ENCODE assay signal across 19 cellular contexts in the genomic region with DNA sequence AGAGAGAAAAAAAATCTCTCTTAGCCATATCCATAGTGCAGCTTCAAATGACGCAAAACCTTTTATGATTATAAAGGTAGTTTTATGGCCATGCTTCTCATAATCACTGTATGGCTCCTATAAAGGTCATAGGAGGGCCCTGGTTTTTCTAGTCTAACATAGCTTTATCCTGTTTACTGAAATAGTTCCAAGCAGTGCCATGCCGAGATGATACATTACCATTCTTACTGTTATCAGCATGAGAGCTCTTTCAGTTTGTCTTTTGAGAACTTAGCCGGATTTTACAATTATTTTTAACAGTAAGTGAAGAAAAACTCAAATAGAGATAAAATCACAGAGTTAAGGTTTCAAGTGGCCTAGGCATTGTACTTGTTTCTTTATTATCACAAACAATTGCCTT. TPM values are rescaled to one million over a fixed set of nuclear protein-coding genes. Genes with fewer than 3 reads are reported as not detected.
"Had no signal": no experiment of that assay in that cellular context is flagged by ENCODE, and none has a peak within 500 bp of the region (broad histone marks: within the 10 kb centered on the region; RNA-seq: fewer than 3 reads in every experiment).

No MANE protein-coding gene starts in this region.

- H3K9me3 ChIP-seq: body of pancreas, left lung, prostate gland, right atrium auricular region, tibial artery had no signal

- FAIRE-seq: frontal cortex, kidney had no signal

- H3K27me3 ChIP-seq: body of pancreas, left lung, right atrium auricular region, tibial artery had no signal

- H3K27ac ChIP-seq: body of pancreas, epithelial cell of prostate, left lung, prostate gland, right atrium auricular region, tibial artery had no signal

- DNase-seq: activated B cell treated with CpG ODN at 0.5 μM for 24 hours; activated CD4-positive, alpha-beta memory T cell treated with anti-CD3 and anti-CD28 coated beads, Interleukin-2, amount 10 ng/mL, durations not matched to agents 7 days and 5 days; activated CD4-positive, alpha-beta T cell treated with anti-CD3 and anti-CD28 coated beads for 4 hours; activated CD8-positive, alpha-beta memory T cell treated with anti-CD3 and anti-CD28 coated beads, Interleukin-2, amount 10 ng/mL, durations not matched to agents 7 days and 5 days; activated naive CD4-positive, alpha-beta T cell treated with Interleukin-2 at 50 U/mL for 16 hours; activated naive CD8-positive, alpha-beta T cell treated with anti-CD3 and anti-CD28 coated beads, Interleukin-2, amount 10 ng/mL, durations not matched to agents 7 days and 5 days; activated T-cell treated with anti-CD3 and anti-CD28 coated beads, Interleukin-2, amount 50 U/mL, for 1 hour; body of pancreas; kidney; left lung; stimulated activated naive CD8-positive, alpha-beta T cell treated with anti-CD3 and anti-CD28 coated beads, Interleukin-15, Interleukin-2, amounts not matched to agents 100 U/mL and 50 U/mL, for 24 hours; substantia nigra; tibial artery had no signal

- H3K4me1 ChIP-seq: body of pancreas, left lung, prostate gland, right atrium auricular region, tibial artery had no signal

- H3K36me3 ChIP-seq: left lung, prostate gland, right atrium auricular region, tibial artery had no signal

- ATAC-seq: activated CD8-positive, alpha-beta memory T cell treated with anti-CD3 and anti-CD28 coated beads, Interleukin-2, amount 10 ng/mL, durations not matched to agents 7 days and 5 days; body of pancreas; left lung; stimulated activated naive CD8-positive, alpha-beta T cell treated with anti-CD3 and anti-CD28 coated beads, Interleukin-15, Interleukin-2, amounts not matched to agents 100 U/mL and 50 U/mL, for 24 hours had no signal

- H3K4me3 ChIP-seq: body of pancreas, left lung, prostate gland, right atrium auricular region, tibial artery had no signal

RNA-seq across cellular contexts. Expression of a gene that starts 35.2 kb away (rescaled TPM):
- total RNA-seq: activated B cell treated with CpG ODN at 0.5 μM for 24 hours; activated CD4-positive, alpha-beta memory T cell treated with anti-CD3 and anti-CD28 coated beads, Interleukin-2, amount 10 ng/mL, durations not matched to agents 7 days and 5 days; activated CD8-positive, alpha-beta memory T cell treated with anti-CD3 and anti-CD28 coated beads, Interleukin-2, amount 10 ng/mL, durations not matched to agents 7 days and 5 days; activated naive CD8-positive, alpha-beta T cell treated with anti-CD3 and anti-CD28 coated beads, Interleukin-2, amount 10 ng/mL, durations not matched to agents 7 days and 5 days; activated T-helper 2 cell treated with anti-CD3 and anti-CD28 coated beads, Interferon-gamma antibody, Interleukin-2, Interleukin-4, amounts not matched to agents 10 μg/mL and 5 μg/mL and 100 μg/mL, durations not matched to agents 14 hours and 24 hours and 36 hours; T-helper 2 cell treated with Interferon-gamma antibody and Interleukin-4, amounts not matched to agents 100 ng/mL and 5 ng/mL, for 36 hours had no signal
